In the genomic region with DNA sequence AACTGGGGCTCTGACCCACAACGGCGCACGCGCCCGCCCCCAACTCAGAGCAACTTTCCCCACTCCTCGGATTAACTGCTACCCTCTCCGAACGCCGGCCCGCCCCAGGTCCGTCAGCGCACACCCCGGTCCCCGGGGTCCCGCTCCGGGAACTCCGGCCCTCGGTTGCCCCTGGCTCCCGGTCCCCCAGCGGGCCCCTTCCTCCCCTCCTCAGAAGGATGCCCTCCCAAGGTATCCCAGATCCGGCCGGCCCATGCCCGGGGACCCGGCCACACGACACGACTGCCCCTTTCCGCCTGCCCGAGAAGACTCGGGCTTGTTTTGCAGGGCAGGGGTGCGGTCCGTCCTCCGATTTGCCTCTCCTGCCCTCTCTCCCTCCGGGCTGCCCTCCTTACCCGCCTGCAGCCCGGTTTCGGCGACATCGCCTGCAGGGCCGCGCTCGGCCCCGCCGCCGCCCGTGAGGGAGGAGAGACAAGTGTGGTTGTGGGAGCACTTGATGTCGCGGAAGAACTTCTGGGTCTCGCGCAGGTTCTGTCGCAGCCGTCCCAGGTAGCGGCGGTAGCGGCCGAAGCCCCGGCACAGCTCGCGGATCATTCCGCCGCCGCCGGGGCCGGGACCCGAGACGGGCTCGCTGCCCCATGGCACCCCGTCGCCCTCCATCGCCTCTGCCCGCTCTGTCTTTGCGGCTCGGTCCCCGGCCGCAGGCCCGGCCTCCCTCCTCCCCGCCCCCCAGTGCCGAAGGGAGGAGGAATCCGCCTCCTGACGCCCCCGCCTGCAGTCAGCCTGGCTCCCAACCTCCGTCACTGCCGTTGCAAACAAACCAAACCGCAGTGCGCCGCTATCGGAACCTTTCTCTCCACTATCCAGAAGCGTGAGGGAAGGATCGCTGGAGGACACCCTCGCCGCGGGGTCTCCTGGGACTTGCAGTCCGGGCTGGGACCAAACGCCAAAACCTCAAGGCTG, we compare ENCODE assay signal across 1 cellular context.
TF ChIP-seq lines count a peak whose summit lies in the region.

A gene with protein sequence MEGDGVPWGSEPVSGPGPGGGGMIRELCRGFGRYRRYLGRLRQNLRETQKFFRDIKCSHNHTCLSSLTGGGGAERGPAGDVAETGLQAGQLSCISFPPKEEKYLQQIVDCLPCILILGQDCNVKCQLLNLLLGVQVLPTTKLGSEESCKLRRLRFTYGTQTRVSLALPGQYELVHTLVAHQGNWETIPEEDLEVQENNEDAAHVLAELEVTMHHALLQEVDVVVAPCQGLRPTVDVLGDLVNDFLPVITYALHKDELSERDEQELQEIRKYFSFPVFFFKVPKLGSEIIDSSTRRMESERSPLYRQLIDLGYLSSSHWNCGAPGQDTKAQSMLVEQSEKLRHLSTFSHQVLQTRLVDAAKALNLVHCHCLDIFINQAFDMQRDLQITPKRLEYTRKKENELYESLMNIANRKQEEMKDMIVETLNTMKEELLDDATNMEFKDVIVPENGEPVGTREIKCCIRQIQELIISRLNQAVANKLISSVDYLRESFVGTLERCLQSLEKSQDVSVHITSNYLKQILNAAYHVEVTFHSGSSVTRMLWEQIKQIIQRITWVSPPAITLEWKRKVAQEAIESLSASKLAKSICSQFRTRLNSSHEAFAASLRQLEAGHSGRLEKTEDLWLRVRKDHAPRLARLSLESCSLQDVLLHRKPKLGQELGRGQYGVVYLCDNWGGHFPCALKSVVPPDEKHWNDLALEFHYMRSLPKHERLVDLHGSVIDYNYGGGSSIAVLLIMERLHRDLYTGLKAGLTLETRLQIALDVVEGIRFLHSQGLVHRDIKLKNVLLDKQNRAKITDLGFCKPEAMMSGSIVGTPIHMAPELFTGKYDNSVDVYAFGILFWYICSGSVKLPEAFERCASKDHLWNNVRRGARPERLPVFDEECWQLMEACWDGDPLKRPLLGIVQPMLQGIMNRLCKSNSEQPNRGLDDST (minus strand): TSS at position 827 of the 963 bp plus-strand sequence. CDS start 167 bp downstream, at position 660.

TF ChIP-seq in HepG2, 621 proteins besides CTCF, POLR2A, EP300 and RAD21 (continued from another document):
- TF ChIP-seq, protein P1, sequence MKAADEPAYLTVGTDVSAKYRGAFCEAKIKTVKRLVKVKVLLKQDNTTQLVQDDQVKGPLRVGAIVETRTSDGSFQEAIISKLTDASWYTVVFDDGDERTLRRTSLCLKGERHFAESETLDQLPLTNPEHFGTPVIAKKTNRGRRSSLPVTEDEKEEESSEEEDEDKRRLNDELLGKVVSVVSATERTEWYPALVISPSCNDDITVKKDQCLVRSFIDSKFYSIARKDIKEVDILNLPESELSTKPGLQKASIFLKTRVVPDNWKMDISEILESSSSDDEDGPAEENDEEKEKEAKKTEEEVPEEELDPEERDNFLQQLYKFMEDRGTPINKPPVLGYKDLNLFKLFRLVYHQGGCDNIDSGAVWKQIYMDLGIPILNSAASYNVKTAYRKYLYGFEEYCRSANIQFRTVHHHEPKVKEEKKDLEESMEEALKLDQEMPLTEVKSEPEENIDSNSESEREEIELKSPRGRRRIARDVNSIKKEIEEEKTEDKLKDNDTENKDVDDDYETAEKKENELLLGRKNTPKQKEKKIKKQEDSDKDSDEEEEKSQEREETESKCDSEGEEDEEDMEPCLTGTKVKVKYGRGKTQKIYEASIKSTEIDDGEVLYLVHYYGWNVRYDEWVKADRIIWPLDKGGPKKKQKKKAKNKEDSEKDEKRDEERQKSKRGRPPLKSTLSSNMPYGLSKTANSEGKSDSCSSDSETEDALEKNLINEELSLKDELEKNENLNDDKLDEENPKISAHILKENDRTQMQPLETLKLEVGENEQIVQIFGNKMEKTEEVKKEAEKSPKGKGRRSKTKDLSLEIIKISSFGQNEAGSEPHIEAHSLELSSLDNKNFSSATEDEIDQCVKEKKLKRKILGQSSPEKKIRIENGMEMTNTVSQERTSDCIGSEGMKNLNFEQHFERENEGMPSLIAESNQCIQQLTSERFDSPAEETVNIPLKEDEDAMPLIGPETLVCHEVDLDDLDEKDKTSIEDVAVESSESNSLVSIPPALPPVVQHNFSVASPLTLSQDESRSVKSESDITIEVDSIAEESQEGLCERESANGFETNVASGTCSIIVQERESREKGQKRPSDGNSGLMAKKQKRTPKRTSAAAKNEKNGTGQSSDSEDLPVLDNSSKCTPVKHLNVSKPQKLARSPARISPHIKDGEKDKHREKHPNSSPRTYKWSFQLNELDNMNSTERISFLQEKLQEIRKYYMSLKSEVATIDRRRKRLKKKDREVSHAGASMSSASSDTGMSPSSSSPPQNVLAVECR (CRISPR knock-in tag; IDR thresholded peaks at IDR 0.05; ENCODE audit: borderline replicate concordance), result peak; percentile 71; the same call in 1 of the 2 replicates
- peak; percentile 87 for TF ChIP-seq ZFX (CRISPR knock-in tag; IDR thresholded peaks at IDR 0.05; ENCODE audit: low read depth)
- no peak for TF ChIP-seq REXO4 (CRISPR knock-in tag; IDR thresholded peaks at IDR 0.05; ENCODE audit: borderline replicate concordance)
- TF ChIP-seq ZNF678 (CRISPR knock-in tag; IDR thresholded peaks at IDR 0.05), result no peak; the same call in 1 of the 2 replicates
- TF ChIP-seq PHF8 (CRISPR knock-in tag; IDR thresholded peaks at IDR 0.05), result peak; percentile 95
- TF ChIP-seq ZNF232 (CRISPR knock-in tag; IDR thresholded peaks at IDR 0.05; ENCODE audit: borderline replicate concordance), result peak; percentile 64; the same call in 1 of the 2 replicates
- TF ChIP-seq SNAPC2 (CRISPR knock-in tag; IDR thresholded peaks at IDR 0.05), result no peak
- peak; percentile 52 for TF ChIP-seq POLR2AphosphoS5 (IDR thresholded peaks at IDR 0.05; ENCODE audit: low read depth, low read length)
- no peak; the same call in 1 of the 2 replicates for TF ChIP-seq TOPORS (CRISPR knock-in tag; IDR thresholded peaks at IDR 0.05)
- peak; percentile 46; the same call in 1 of the 2 replicates for TF ChIP-seq ZNF747 (CRISPR knock-in tag; IDR thresholded peaks at IDR 0.05; ENCODE audit: borderline replicate concordance)
- no peak for TF ChIP-seq ZNF10 (CRISPR knock-in tag; IDR thresholded peaks at IDR 0.05; ENCODE audit: borderline replicate concordance, low read depth)
- TF ChIP-seq TFDP2 (CRISPR knock-in tag; IDR thresholded peaks at IDR 0.05), result peak; percentile 48; the same call in 1 of the 2 replicates
- peak; percentile 87 for TF ChIP-seq ERF (CRISPR knock-in tag; IDR thresholded peaks at IDR 0.05)
- TF ChIP-seq, protein P2, sequence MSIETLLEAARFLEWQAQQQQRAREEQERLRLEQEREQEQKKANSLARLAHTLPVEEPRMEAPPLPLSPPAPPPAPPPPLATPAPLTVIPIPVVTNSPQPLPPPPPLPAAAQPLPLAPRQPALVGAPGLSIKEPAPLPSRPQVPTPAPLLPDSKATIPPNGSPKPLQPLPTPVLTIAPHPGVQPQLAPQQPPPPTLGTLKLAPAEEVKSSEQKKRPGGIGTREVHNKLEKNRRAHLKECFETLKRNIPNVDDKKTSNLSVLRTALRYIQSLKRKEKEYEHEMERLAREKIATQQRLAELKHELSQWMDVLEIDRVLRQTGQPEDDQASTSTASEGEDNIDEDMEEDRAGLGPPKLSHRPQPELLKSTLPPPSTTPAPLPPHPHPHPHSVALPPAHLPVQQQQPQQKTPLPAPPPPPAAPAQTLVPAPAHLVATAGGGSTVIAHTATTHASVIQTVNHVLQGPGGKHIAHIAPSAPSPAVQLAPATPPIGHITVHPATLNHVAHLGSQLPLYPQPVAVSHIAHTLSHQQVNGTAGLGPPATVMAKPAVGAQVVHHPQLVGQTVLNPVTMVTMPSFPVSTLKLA (IDR thresholded peaks at IDR 0.05), result no peak
- TF ChIP-seq HNRNPK (IDR thresholded peaks at IDR 0.05; ENCODE audit: low read depth, low read length, poor library complexity, severe bottlenecking), result peak; percentile 58
- TF ChIP-seq U2AF1 (optimal IDR thresholded peaks at IDR 0.05; ENCODE audit: low read depth, low read length), result peak; percentile 66
- peak; percentile 89 for TF ChIP-seq HNRNPLL (IDR thresholded peaks at IDR 0.05; ENCODE audit: low read depth, low read length, poor library complexity, severe bottlenecking)
- peak; percentile 93 for TF ChIP-seq ATF2 (CRISPR knock-in tag; IDR thresholded peaks at IDR 0.05)
- peak in 1 of 2 experiments; percentile 6; a peak in 1 of 4 replicates for TF ChIP-seq REST (IDR thresholded peaks at IDR 0.05; ENCODE audit: borderline replicate concordance in 1 of 2, low read depth in 1 of 2, low read length in 2 of 2)
- peak; percentile 45 for TF ChIP-seq ZNF713 (CRISPR knock-in tag; IDR thresholded peaks at IDR 0.05)
- TF ChIP-seq ZNF180 (CRISPR knock-in tag; IDR thresholded peaks at IDR 0.05; ENCODE audit: borderline replicate concordance, low read depth), result no peak
- peak; percentile 78; the same call in 1 of the 2 replicates for TF ChIP-seq THAP7 (CRISPR knock-in tag; IDR thresholded peaks at IDR 0.05)
- TF ChIP-seq, protein P3, sequence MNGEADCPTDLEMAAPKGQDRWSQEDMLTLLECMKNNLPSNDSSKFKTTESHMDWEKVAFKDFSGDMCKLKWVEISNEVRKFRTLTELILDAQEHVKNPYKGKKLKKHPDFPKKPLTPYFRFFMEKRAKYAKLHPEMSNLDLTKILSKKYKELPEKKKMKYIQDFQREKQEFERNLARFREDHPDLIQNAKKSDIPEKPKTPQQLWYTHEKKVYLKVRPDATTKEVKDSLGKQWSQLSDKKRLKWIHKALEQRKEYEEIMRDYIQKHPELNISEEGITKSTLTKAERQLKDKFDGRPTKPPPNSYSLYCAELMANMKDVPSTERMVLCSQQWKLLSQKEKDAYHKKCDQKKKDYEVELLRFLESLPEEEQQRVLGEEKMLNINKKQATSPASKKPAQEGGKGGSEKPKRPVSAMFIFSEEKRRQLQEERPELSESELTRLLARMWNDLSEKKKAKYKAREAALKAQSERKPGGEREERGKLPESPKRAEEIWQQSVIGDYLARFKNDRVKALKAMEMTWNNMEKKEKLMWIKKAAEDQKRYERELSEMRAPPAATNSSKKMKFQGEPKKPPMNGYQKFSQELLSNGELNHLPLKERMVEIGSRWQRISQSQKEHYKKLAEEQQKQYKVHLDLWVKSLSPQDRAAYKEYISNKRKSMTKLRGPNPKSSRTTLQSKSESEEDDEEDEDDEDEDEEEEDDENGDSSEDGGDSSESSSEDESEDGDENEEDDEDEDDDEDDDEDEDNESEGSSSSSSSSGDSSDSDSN (CRISPR knock-in tag; IDR thresholded peaks at IDR 0.05), result peak; percentile 97
- TF ChIP-seq ZNF230 (CRISPR knock-in tag; IDR thresholded peaks at IDR 0.05), result peak; percentile 85; the same call in 1 of the 2 replicates
- TF ChIP-seq ZBTB8A (CRISPR knock-in tag; IDR thresholded peaks at IDR 0.05; ENCODE audit: borderline replicate concordance, low read depth), result peak; percentile 25; the same call in 1 of the 2 replicates
- no peak for TF ChIP-seq ELK4 (CRISPR knock-in tag; IDR thresholded peaks at IDR 0.05; ENCODE audit: borderline replicate concordance)
